18 cellular contexts compared by ENCODE assay signal in the genomic region with DNA sequence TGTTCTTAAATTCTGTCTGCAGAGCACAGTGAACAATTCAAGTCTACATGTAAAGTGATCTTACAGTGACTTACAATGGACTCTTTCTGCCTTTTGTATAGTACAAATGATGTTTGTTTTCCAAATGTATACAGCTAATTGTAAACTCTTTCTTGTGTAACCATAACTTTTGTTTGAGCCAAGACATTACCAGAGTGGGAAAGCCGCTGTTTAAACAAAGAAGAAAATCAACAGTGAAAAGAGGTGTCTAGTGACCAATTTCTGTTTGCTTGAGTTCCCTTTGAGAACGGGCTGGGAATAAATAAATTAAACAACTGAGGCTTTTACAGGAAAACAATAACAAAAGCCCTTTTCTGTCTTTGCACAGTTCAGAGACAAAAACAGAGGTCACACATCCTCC.
DNase-seq lines count a peak whose midpoint lies in the region; ATAC-seq and TF ChIP-seq lines count a peak whose summit lies in the region.
"Had no signal": no experiment of that assay in that cellular context is flagged by ENCODE, and none has a peak within 500 bp of the region (broad histone marks: within the 10 kb centered on the region; RNA-seq: fewer than 3 reads in every experiment).

No MANE protein-coding gene starts in this region.

- H3K4me3 Mint-ChIP-seq in neural crest cell, result peak overlapping the region; percentile 73
- H3K4me3 Mint-ChIP-seq in stimulated activated memory B cell treated with anti-CD40 and anti-IgM and Interleukin-4, amounts not matched to agents 10 μg/mL and 1 μg/mL and 100 μg/mL, for 72 hours, result no peak overlapping the region
- H3K4me3 Mint-ChIP-seq: GM23338, nephron had no signal

- H3K36me3 Mint-ChIP-seq in neural crest cell (ENCODE audit: low read depth), result peaks cover 2% of the 10 kb centered on the region
- no peaks in the 10 kb centered on the region for H3K36me3 Mint-ChIP-seq in stimulated activated memory B cell treated with anti-CD40 and anti-IgM and Interleukin-4, amounts not matched to agents 10 μg/mL and 1 μg/mL and 100 μg/mL, for 72 hours

- H3K4me1 ChIP-seq in esophagus muscularis mucosa, result no peaks in the 10 kb centered on the region
- H3K4me1 ChIP-seq: lower lobe of right lung, sigmoid colon had no signal

- intact Hi-C loops in esophagus muscularis mucosa (cut with DNase I), result no loop called here

- in situ Hi-C loops in SK-MEL-5 (cut with HindIII; ENCODE audit: low pct_unique_long_range_greater_than_20kb, low sequenced_read_pairs), result no loop called here

- no peaks in the 10 kb centered on the region for H3K27me3 ChIP-seq in esophagus muscularis mucosa
- H3K27me3 ChIP-seq: sigmoid colon had no signal

- no peaks in the 10 kb centered on the region for H3K36me3 ChIP-seq in esophagus muscularis mucosa
- H3K36me3 ChIP-seq: lower lobe of right lung, sigmoid colon had no signal

- peaks cover 49% of the 10 kb centered on the region for H3K27me3 Mint-ChIP-seq in neural crest cell (ENCODE audit: low read depth)
- no peaks in the 10 kb centered on the region for H3K27me3 Mint-ChIP-seq in stimulated activated memory B cell treated with anti-CD40 and anti-IgM and Interleukin-4, amounts not matched to agents 10 μg/mL and 1 μg/mL and 100 μg/mL, for 72 hours

- H3K9me3 Mint-ChIP-seq in neural crest cell, result peaks cover 3% of the 10 kb centered on the region
- peaks cover 2% of the 10 kb centered on the region for H3K9me3 Mint-ChIP-seq in stimulated activated memory B cell treated with anti-CD40 and anti-IgM and Interleukin-4, amounts not matched to agents 10 μg/mL and 1 μg/mL and 100 μg/mL, for 72 hours

- no peak overlapping the region for H3K27ac ChIP-seq in esophagus muscularis mucosa (replicated peaks in 1 of 4)
- H3K27ac ChIP-seq: lower lobe of right lung, sigmoid colon had no signal

- no peaks in the 10 kb centered on the region for H3K9me3 ChIP-seq in esophagus muscularis mucosa
- H3K9me3 ChIP-seq: lower lobe of right lung, sigmoid colon had no signal

- H3K4me1 Mint-ChIP-seq in neural crest cell, result peaks cover 13% of the 10 kb centered on the region
- H3K4me1 Mint-ChIP-seq in stimulated activated memory B cell treated with anti-CD40 and anti-IgM and Interleukin-4, amounts not matched to agents 10 μg/mL and 1 μg/mL and 100 μg/mL, for 72 hours, result no peaks in the 10 kb centered on the region
- H3K4me1 Mint-ChIP-seq: nephron had no signal

- WGBS in esophagus muscularis mucosa, result 79% methylated on average over 2 of the region's 2 CpGs

- no peak for TF ChIP-seq POLR2A in esophagus muscularis mucosa (IDR thresholded peaks at IDR 0.05; ENCODE audit: low read depth)

- no peak overlapping the region for H3K4me3 ChIP-seq in esophagus muscularis mucosa
- H3K4me3 ChIP-seq: GM23338, lower lobe of right lung, sigmoid colon had no signal

- DNase-seq in DMS79 (lab: John Stamatoyannopoulos, UW) (peak; percentile 4), NCI-H2029 (lab: John Stamatoyannopoulos, UW) (peak; percentile 46), SK-MEL-5 (ENCODE audit: low read depth, low spot score) (peak; percentile 82), neural crest cell (ENCODE audit: low read depth, low spot score) (no peak), GM10266 (ENCODE audit: extremely low spot score) (no peak), esophagus muscularis mucosa (ENCODE audit: extremely low spot score) (no peak)
- DNase-seq in central memory CD4-positive, alpha-beta T cell, result no peak
- DNase-seq: activated naive CD4-positive, alpha-beta T cell treated with Interleukin-2 at 50 U/mL for 16 hours; lower lobe of right lung; NK-92 treated with Interleukin-12 subunit alpha and Interleukin-12 subunit beta, amount 100 ng/mL, for 24 hours; Right ventricle myocardium superior; sigmoid colon; stimulated activated CD4-positive, alpha-beta T cell treated with anti-CD3 and anti-CD28 coated beads, Interleukin-4, amount 100 ng/mL, for 1 hour; T-helper 2 cell; trophoblast cell had no signal

- no peak for TF ChIP-seq CTCF in neural crest cell (conservative IDR thresholded peaks at IDR 0.05)
- TF ChIP-seq CTCF in GM10266 (IDR thresholded peaks at IDR 0.05; ENCODE audit: control insufficient read depth, insufficient read depth, low read depth, missing control alignments), result no peak
- TF ChIP-seq CTCF in esophagus muscularis mucosa (IDR thresholded peaks at IDR 0.05), result no peak

- no peak for TF ChIP-seq EP300 in esophagus muscularis mucosa (IDR thresholded peaks at IDR 0.05)

- no peak for ATAC-seq in stimulated activated memory B cell treated with anti-CD40 and anti-IgM and Interleukin-4, amounts not matched to agents 10 μg/mL and 1 μg/mL and 100 μg/mL, for 72 hours
- ATAC-seq: GM23338, lower lobe of right lung had no signal

- peak overlapping the region; percentile 64 for H3K27ac Mint-ChIP-seq in neural crest cell (ENCODE audit: unreplicated experiment)
- H3K27ac Mint-ChIP-seq in stimulated activated memory B cell treated with anti-CD40 and anti-IgM and Interleukin-4, amounts not matched to agents 10 μg/mL and 1 μg/mL and 100 μg/mL, for 72 hours, result no peak overlapping the region
- H3K27ac Mint-ChIP-seq: GM23338, nephron had no signal

Comparison
In these comparisons a context has a peak if more than half of its experiments do, and no peak if none do; other contexts are left out.
1. DNase-seq: peak in DMS79 (single experiment), NCI-H2029 (single experiment) and SK-MEL-5 (single experiment); none in neural crest cell (single experiment), GM10266 (single experiment), central memory CD4-positive, alpha-beta T cell (single experiment) and esophagus muscularis mucosa (single experiment).